ENCODE assay signal across 8 cellular contexts in genomic region chr5:95823241-95823737, GRCh38. TPM values are rescaled to one million over a fixed set of nuclear protein-coding genes. Genes with fewer than 3 reads are reported as not detected.
DNase-seq lines count a peak whose midpoint lies in the region; ATAC-seq and TF ChIP-seq lines count a peak whose summit lies in the region.

No MANE protein-coding gene starts in this region.

- peaks cover 5% of the 10 kb centered on the region for H3F3A ChIP-seq in DOHH2 (ENCODE audit: control insufficient read depth, insufficient read depth)

- H3K9me3 ChIP-seq in DOHH2 (ENCODE audit: control insufficient read depth, insufficient read depth, low read length) = no peaks in the 10 kb centered on the region

- TF ChIP-seq CTCF in DOHH2 (IDR thresholded peaks at IDR 0.05; ENCODE audit: low read depth, low read length, poor library complexity, severe bottlenecking) (no peak), endothelial cell (IDR thresholded peaks at IDR 0.05; ENCODE audit: unreplicated experiment) (no peak), progenitor cell of endocrine pancreas (IDR thresholded peaks at IDR 0.05; ENCODE audit: unreplicated experiment) (no peak)

- H3K9me3 Mint-ChIP-seq in endothelial cell (ENCODE audit: unreplicated experiment) (no peaks in the 10 kb centered on the region), progenitor cell of endocrine pancreas (ENCODE audit: low read depth) (no peaks in the 10 kb centered on the region)

- ATAC-seq in GM18511 (IDR thresholded peaks at IDR 0.05; ENCODE audit: unreplicated experiment) = no peak

- H3K4me1 Mint-ChIP-seq in endothelial cell (ENCODE audit: unreplicated experiment) = peaks cover 48% of the 10 kb centered on the region
- H3K4me1 Mint-ChIP-seq in progenitor cell of endocrine pancreas (ENCODE audit: low read depth) = peaks cover 32% of the 10 kb centered on the region

- peaks cover 37% of the 10 kb centered on the region for H3K79me2 ChIP-seq in DOHH2 (ENCODE audit: control insufficient read depth, low read length)

- H3K27me3 Mint-ChIP-seq in endothelial cell (ENCODE audit: unreplicated experiment) = peaks cover 13% of the 10 kb centered on the region
- H3K27me3 Mint-ChIP-seq in progenitor cell of endocrine pancreas = peaks cover 8% of the 10 kb centered on the region

- peaks cover 59% of the 10 kb centered on the region for H3K4me1 ChIP-seq in DOHH2 (ENCODE audit: control insufficient read depth, low read length)

- peak; percentile 70 for DNase-seq in OCI-M1 (lab: John Stamatoyannopoulos, UW)
- DNase-seq in endothelial cell (ENCODE audit: low spot score) = no peak
- DNase-seq in progenitor cell of endocrine pancreas (ENCODE audit: low spot score, unreplicated experiment) = no peak
- no peak for DNase-seq in putamen (ENCODE audit: low spot score)
- DNase-seq in DMS153 (lab: John Stamatoyannopoulos, UW) = no peak
- DNase-seq in activated CD4-positive, alpha-beta T cell treated with anti-CD3 and anti-CD28 coated beads for 1 hour = no peak

- no peaks in the 10 kb centered on the region for H4K20me1 ChIP-seq in DOHH2 (ENCODE audit: control insufficient read depth, insufficient read depth, low read depth, low read length)

- peak overlapping the region; percentile 64 for H3K27ac ChIP-seq in DOHH2 (ENCODE audit: low read depth, low read length)

- H3K9me2 ChIP-seq in DOHH2 (replicated peaks; ENCODE audit: control insufficient read depth, low read length) = no peaks in the 10 kb centered on the region

- no peaks in the 10 kb centered on the region; the same call in 1 of the 2 replicates for H3K36me3 ChIP-seq in DOHH2 (ENCODE audit: control insufficient read depth, low read length)

- no peaks in the 10 kb centered on the region for H3K36me3 Mint-ChIP-seq in endothelial cell (ENCODE audit: low read depth, unreplicated experiment)
- no peaks in the 10 kb centered on the region for H3K36me3 Mint-ChIP-seq in progenitor cell of endocrine pancreas (ENCODE audit: insufficient read depth)

- H3K4me3 Mint-ChIP-seq in endothelial cell (ENCODE audit: unreplicated experiment) = peak overlapping the region; percentile 98
- H3K4me3 Mint-ChIP-seq in progenitor cell of endocrine pancreas (ENCODE audit: low read depth) = peak overlapping the region; percentile 88

- H3K27ac Mint-ChIP-seq in endothelial cell (ENCODE audit: unreplicated experiment) (peak overlapping the region; percentile 94), progenitor cell of endocrine pancreas (peak overlapping the region; percentile 73)

- H3K4me3 ChIP-seq in DOHH2 (ENCODE audit: low read length) = peak overlapping the region; percentile 82

- H3K4me2 ChIP-seq in DOHH2 (ENCODE audit: low read length) = peak overlapping the region; percentile 92

- H3K27me3 ChIP-seq in DOHH2 (ENCODE audit: control insufficient read depth, low read length) = no peaks in the 10 kb centered on the region

RNA-seq across cellular contexts. Expression of gene GLRX, which starts 0.8 kb away (rescaled TPM):
- 27.5 TPM for total RNA-seq in endothelial cell (ENCODE audit: unreplicated experiment)
- 11.6 and 12.7 TPM in 2 replicates for total RNA-seq in progenitor cell of endocrine pancreas
